Comparison of ENCODE assay signal across 1 cellular context in genomic region chr2:118047273-118047898, GRCh38.
TF ChIP-seq lines count a peak whose summit lies in the region.

No MANE protein-coding gene starts in this region.

TF ChIP-seq in HepG2, 621 proteins besides CTCF, POLR2A, EP300 and RAD21 (continues in another document):
- 0 out of 2 replicates have a peak, but pooled peaks have one; percentile 15 for TF ChIP-seq RXRB (CRISPR knock-in tag; IDR thresholded peaks at IDR 0.05; ENCODE audit: borderline replicate concordance)
- no peak for TF ChIP-seq TCF7 (IDR thresholded peaks at IDR 0.05; ENCODE audit: low read depth)
- TF ChIP-seq KLF11 (CRISPR knock-in tag; IDR thresholded peaks at IDR 0.05): no peak
- TF ChIP-seq FOSL1 (CRISPR knock-in tag; IDR thresholded peaks at IDR 0.05; ENCODE audit: borderline replicate concordance): 0 out of 2 replicates have a peak, but pooled peaks have one; percentile 32
- no peak for TF ChIP-seq IRF1 (CRISPR knock-in tag; IDR thresholded peaks at IDR 0.05; ENCODE audit: low read depth)
- TF ChIP-seq FOXA3 (CRISPR knock-in tag; IDR thresholded peaks at IDR 0.05): peak; percentile 19; the same call in 1 of the 2 replicates
- TF ChIP-seq MEIS2 (CRISPR knock-in tag; IDR thresholded peaks at IDR 0.05): no peak
- no peak for TF ChIP-seq ZNF20 (CRISPR knock-in tag; IDR thresholded peaks at IDR 0.05)
- no peak for TF ChIP-seq ZNF773 (CRISPR knock-in tag; IDR thresholded peaks at IDR 0.05; ENCODE audit: borderline replicate concordance)
- TF ChIP-seq ZBTB39 (CRISPR knock-in tag; IDR thresholded peaks at IDR 0.05): no peak
- no peak for TF ChIP-seq ARNTL (CRISPR knock-in tag; IDR thresholded peaks at IDR 0.05)
- no peak for TF ChIP-seq ZSCAN25 (CRISPR knock-in tag; IDR thresholded peaks at IDR 0.05)
- no peak for TF ChIP-seq ZNF407 (CRISPR knock-in tag; IDR thresholded peaks at IDR 0.05; ENCODE audit: not compliant biosample characterization)
- TF ChIP-seq CHD2 (IDR thresholded peaks at IDR 0.05; ENCODE audit: low read depth, low read length): no peak
- no peak for TF ChIP-seq ZBTB40 (IDR thresholded peaks at IDR 0.05)
- TF ChIP-seq ZBTB40 (CRISPR knock-in tag; IDR thresholded peaks at IDR 0.05): no peak
- TF ChIP-seq SMC3 (IDR thresholded peaks at IDR 0.05; ENCODE audit: low read length): no peak
- TF ChIP-seq HIC2 (CRISPR knock-in tag; IDR thresholded peaks at IDR 0.05; ENCODE audit: low read depth): no peak
- peak; percentile 22; the same call in 1 of the 2 replicates for TF ChIP-seq ARID5B (CRISPR knock-in tag; IDR thresholded peaks at IDR 0.05)
- no peak for TF ChIP-seq ZNF598 (CRISPR knock-in tag; IDR thresholded peaks at IDR 0.05; ENCODE audit: borderline replicate concordance)
- TF ChIP-seq ZUFSP (CRISPR knock-in tag; IDR thresholded peaks at IDR 0.05; ENCODE audit: borderline replicate concordance): no peak
